In genomic region chr1:116521186-116521585, GRCh38 we compare ENCODE assay signal across 17 cellular contexts. TPM values are rescaled to one million over a fixed set of nuclear protein-coding genes. Genes with fewer than 3 reads are reported as not detected.
DNase-seq lines count a peak whose midpoint lies in the region; ATAC-seq and FAIRE-seq lines count a peak whose summit lies in the region.
"Had no signal": no experiment of that assay in that cellular context is flagged by ENCODE, and none has a peak within 500 bp of the region (broad histone marks: within the 10 kb centered on the region; RNA-seq: fewer than 3 reads in every experiment).

No MANE protein-coding gene starts in this region.

- H3K9ac ChIP-seq in adipocyte (ENCODE audit: low read length): no peak overlapping the region
- H3K9ac ChIP-seq: parathyroid adenoma had no signal

- ATAC-seq in Right ventricle myocardium superior (ENCODE audit: poor library complexity) (peak; percentile 58), left ventricle myocardium superior (peak; percentile 65), HG02610 (IDR thresholded peaks at IDR 0.05; ENCODE audit: unreplicated experiment) (no peak), HG03520 (IDR thresholded peaks at IDR 0.05; ENCODE audit: unreplicated experiment) (no peak)
- ATAC-seq: activated CD8-positive, alpha-beta T cell treated with anti-CD3 and anti-CD28 coated beads for 36 hours had no signal

- H3K4me3 ChIP-seq in adipocyte (ENCODE audit: low read length): no peak overlapping the region
- H3K4me3 ChIP-seq: transverse colon had no signal

- no peak for FAIRE-seq in urothelium cell line (lab: Jason Lieb, UNC)

- no peaks in the 10 kb centered on the region for H3K27me3 ChIP-seq in adipocyte (replicated peaks; ENCODE audit: control insufficient read depth, insufficient read depth, low read length)
- H3K27me3 ChIP-seq: transverse colon had no signal

- DNase-seq in Right ventricle myocardium superior: no peak
- DNase-seq in cardiac septum (ENCODE audit: low spot score): no peak
- DNase-seq in adipocyte (ENCODE audit: low read depth): peak; percentile 45
- DNase-seq in left ventricle myocardium superior: no peak
- DNase-seq in urothelium cell line (ENCODE audit: low spot score): peak; percentile 32
- DNase-seq in activated gamma-delta T cell (lab: John Stamatoyannopoulos, UW): no peak
- DNase-seq: activated CD8-positive, alpha-beta T cell treated with anti-CD3 and anti-CD28 coated beads for 36 hours; activated naive CD4-positive, alpha-beta T cell; cerebellar nuclear complex; midbrain; NCI-H1694 treated with DMSO at 0.1 percent for 48 hours; NCI-H526; T1000; transverse colon had no signal

- intact Hi-C loops in Right ventricle myocardium superior (cut with DNase I): no loop called here
- intact Hi-C loops in cardiac septum (cut with DNase I): no loop called here
- intact Hi-C loops in left ventricle myocardium superior (cut with micrococcal nuclease): no loop called here

- H3K4me1 ChIP-seq in adipocyte (ENCODE audit: control insufficient read depth, insufficient read depth, low read length): peaks cover 13% of the 10 kb centered on the region
- H3K4me1 ChIP-seq: parathyroid adenoma, transverse colon had no signal

- peaks cover 6% of the 10 kb centered on the region for H3K36me3 ChIP-seq in adipocyte (ENCODE audit: control insufficient read depth, insufficient read depth, low read length, severe bottlenecking)

- H3K9me3 ChIP-seq in adipocyte (ENCODE audit: control insufficient read depth, low read length): no peaks in the 10 kb centered on the region
- H3K9me3 ChIP-seq: transverse colon had no signal

RNA-seq across cellular contexts. Expression of gene CD58, which starts 49.6 kb away (rescaled TPM):
- total RNA-seq in Right ventricle myocardium superior (31.3 TPM), cardiac septum (25.3 TPM), left ventricle myocardium superior (26.1 TPM)

Comparison
In these comparisons a context has a peak if more than half of its experiments do, and no peak if none do; other contexts are left out.
1. ATAC-seq: peak in Right ventricle myocardium superior (single experiment) and left ventricle myocardium superior (single experiment); none in HG02610 (single experiment) and HG03520 (single experiment).
2. DNase-seq: peak in adipocyte (single experiment) and urothelium cell line (single experiment); none in Right ventricle myocardium superior (single experiment), cardiac septum (single experiment), left ventricle myocardium superior (single experiment) and activated gamma-delta T cell (single experiment).